Comparison of ENCODE assay signal across 20 cellular contexts in the genomic region with DNA sequence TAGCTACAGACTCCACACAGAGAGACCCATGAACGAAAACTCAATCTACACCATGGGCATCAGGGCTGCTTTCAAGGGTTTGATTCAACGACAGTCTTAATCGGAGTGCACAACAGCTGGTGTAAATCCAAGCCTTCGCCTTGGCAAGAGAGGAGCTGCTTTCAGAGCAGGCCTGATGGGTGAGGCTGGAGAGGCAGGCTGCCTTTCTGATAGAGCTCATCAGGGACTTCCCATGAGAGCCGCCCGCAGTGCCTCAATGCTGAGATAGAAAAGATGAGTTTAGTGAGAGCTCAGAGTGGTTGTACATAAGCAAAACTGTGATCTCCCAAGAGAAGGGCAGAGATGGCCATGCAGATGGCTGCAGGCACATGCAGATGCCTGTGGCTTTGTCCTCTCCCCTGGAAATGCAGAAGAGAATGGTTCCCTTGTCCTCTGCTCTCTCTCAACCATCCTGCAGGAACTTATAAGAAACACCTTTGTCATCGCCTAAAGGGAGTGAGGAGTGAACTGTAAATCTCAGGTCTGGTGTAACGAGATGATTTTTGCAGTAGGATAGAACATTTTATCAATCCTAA.
DNase-seq lines count a peak whose midpoint lies in the region; ATAC-seq and TF ChIP-seq lines count a peak whose summit lies in the region.
"Had no signal": no experiment of that assay in that cellular context is flagged by ENCODE, and none has a peak within 500 bp of the region (broad histone marks: within the 10 kb centered on the region; RNA-seq: fewer than 3 reads in every experiment).

No MANE protein-coding gene starts in this region.

- peak overlapping the region; percentile 88 for H3K27ac Mint-ChIP-seq in CD4-positive, alpha-beta T cell
- no peak overlapping the region for H3K27ac Mint-ChIP-seq in GM23338
- H3K27ac Mint-ChIP-seq: memory B cell, progenitor cell of endocrine pancreas had no signal

- H3K27me3 ChIP-seq in CD4-positive, alpha-beta T cell (ENCODE audit: control insufficient read depth, insufficient read depth, low read length), result no peaks in the 10 kb centered on the region
- no peaks in the 10 kb centered on the region for H3K27me3 ChIP-seq in GM23338 (ENCODE audit: insufficient read depth)
- H3K27me3 ChIP-seq: ascending aorta, BE2C had no signal

- in situ Hi-C loops in SK-MEL-5 (cut with HindIII; ENCODE audit: low pct_unique_long_range_greater_than_20kb, low sequenced_read_pairs), result no loop called here

- H3K4me1 ChIP-seq in GM23338 (ENCODE audit: insufficient read depth), result peaks cover 5% of the 10 kb centered on the region
- H3K4me1 ChIP-seq: ascending aorta, BE2C had no signal

- ATAC-seq in CD4-positive, alpha-beta T cell (ENCODE audit: poor library complexity), result no peak
- no peak for ATAC-seq in GM23338
- no peak for ATAC-seq in HG03039 (IDR thresholded peaks at IDR 0.05; ENCODE audit: unreplicated experiment)
- no peak for ATAC-seq in GM18858 (IDR thresholded peaks at IDR 0.05; ENCODE audit: unreplicated experiment)
- ATAC-seq: PC-3, SK-N-SH treated with all-trans-retinoic acid at 6 μM for 48 hours had no signal

- no peaks in the 10 kb centered on the region for H3K36me3 Mint-ChIP-seq in CD4-positive, alpha-beta T cell (ENCODE audit: low read depth)
- H3K36me3 Mint-ChIP-seq in GM23338 (ENCODE audit: low read depth), result 0 out of 3 replicates have a peak, but pooled peaks cover 3% of the 10 kb centered on the region
- H3K36me3 Mint-ChIP-seq: memory B cell had no signal

- intact Hi-C loops in CD4-positive, alpha-beta T cell (cut with DNase I, micrococcal nuclease), result loop anchor here (5.0 kb wide), 5 partner anchors 78 to 123 kb away; a partner anchor contains a TSS

- no peak overlapping the region for H3K4me3 ChIP-seq in GM23338
- H3K4me3 ChIP-seq: ascending aorta, skin epidermis had no signal

- H3K4me2 ChIP-seq in GM23338, result no peak overlapping the region

- peak overlapping the region; percentile 32; the same call in 1 of the 2 replicates for H2AFZ ChIP-seq in GM23338

- no peaks in the 10 kb centered on the region for H3K9me3 Mint-ChIP-seq in CD4-positive, alpha-beta T cell
- H3K9me3 Mint-ChIP-seq in GM23338, result peaks cover 3% of the 10 kb centered on the region; the same call in 2 of the 3 replicates
- H3K9me3 Mint-ChIP-seq: memory B cell had no signal

- no peaks in the 10 kb centered on the region for H4K20me1 ChIP-seq in GM23338 (replicated peaks; ENCODE audit: insufficient read depth)

- no peaks in the 10 kb centered on the region for H3F3A ChIP-seq in GM23338 (replicated peaks; ENCODE audit: low read depth)

- DNase-seq in CD4-positive, alpha-beta T cell, result no peak
- DNase-seq in GM23338 (ENCODE audit: low spot score), result no peak
- peak; percentile 90 for DNase-seq in SK-MEL-5 (ENCODE audit: low read depth, low spot score)
- DNase-seq in myocyte (ENCODE audit: low read depth), result peak; percentile 43
- no peak for DNase-seq in NCI-H2029 treated with DMSO at 0.1 percent for 48 hours (lab: John Stamatoyannopoulos, UW)
- DNase-seq: activated CD4-positive, alpha-beta T cell treated with anti-CD3 and anti-CD28 coated beads for 4 hours; activated CD8-positive, alpha-beta memory T cell treated with anti-CD3 and anti-CD28 coated beads, Interleukin-2, amount 50 U/mL, for 4 hours; activated gamma-delta T cell; BE2C; NCI-H1436; NCI-H510A treated with DMSO at 0.1 percent for 48 hours; PC-3; stimulated activated CD4-positive, alpha-beta T cell treated with anti-CD3 and anti-CD28 coated beads, Interleukin-4, amount 100 ng/mL, for 1 hour had no signal

- H3K4me1 Mint-ChIP-seq in CD4-positive, alpha-beta T cell (ENCODE audit: low read depth), result peaks cover 59% of the 10 kb centered on the region
- peaks cover 10% of the 10 kb centered on the region for H3K4me1 Mint-ChIP-seq in GM23338

- no peaks in the 10 kb centered on the region for H3K27me3 Mint-ChIP-seq in CD4-positive, alpha-beta T cell
- peaks cover 7% of the 10 kb centered on the region for H3K27me3 Mint-ChIP-seq in GM23338 (ENCODE audit: insufficient read depth, low read depth, poor library complexity)
- H3K27me3 Mint-ChIP-seq: progenitor cell of endocrine pancreas had no signal

- CTCF ChIA-PET in CD4-positive, alpha-beta T cell (lab: Charles Lee), result no interaction called here

- H3K36me3 ChIP-seq in GM23338 (ENCODE audit: insufficient read depth), result no peaks in the 10 kb centered on the region
- H3K36me3 ChIP-seq: ascending aorta, BE2C had no signal

- POLR2A ChIA-PET in CD4-positive, alpha-beta T cell (lab: Charles Lee), result interaction anchor here (0.9 kb wide), 1 partner anchor 18 kb away, joined by 4 read pairs; no protein-coding TSS in a partner anchor

- H3K9me3 ChIP-seq in CD4-positive, alpha-beta T cell (ENCODE audit: control insufficient read depth, low read length), result no peaks in the 10 kb centered on the region
- H3K9me3 ChIP-seq: ascending aorta, BE2C had no signal

- H3K79me2 ChIP-seq in GM23338 (replicated peaks; ENCODE audit: insufficient read depth), result no peaks in the 10 kb centered on the region

- H3K4me3 Mint-ChIP-seq in CD4-positive, alpha-beta T cell, result no peak overlapping the region
- H3K4me3 Mint-ChIP-seq in GM23338, result no peak overlapping the region
- H3K4me3 Mint-ChIP-seq: memory B cell had no signal

- no peaks in the 10 kb centered on the region for H3K9me2 ChIP-seq in GM23338 (ENCODE audit: insufficient read depth)

- H3K27ac ChIP-seq in CD4-positive, alpha-beta T cell (ENCODE audit: low read depth, low read length), result no peak overlapping the region
- no peak overlapping the region for H3K27ac ChIP-seq in GM23338 (ENCODE audit: low read depth)
- H3K27ac ChIP-seq: ascending aorta had no signal

- TF ChIP-seq CTCF in CD4-positive, alpha-beta T cell (IDR thresholded peaks at IDR 0.05), result no peak
- TF ChIP-seq CTCF in GM23338 (conservative IDR thresholded peaks at IDR 0.05; ENCODE audit: low read depth in 2 of 2), result no peak

TF ChIP-seq in GM23338, 12 proteins besides CTCF, POLR2A, EP300 and RAD21 (continues in another document):
- TF ChIP-seq, protein P1, sequence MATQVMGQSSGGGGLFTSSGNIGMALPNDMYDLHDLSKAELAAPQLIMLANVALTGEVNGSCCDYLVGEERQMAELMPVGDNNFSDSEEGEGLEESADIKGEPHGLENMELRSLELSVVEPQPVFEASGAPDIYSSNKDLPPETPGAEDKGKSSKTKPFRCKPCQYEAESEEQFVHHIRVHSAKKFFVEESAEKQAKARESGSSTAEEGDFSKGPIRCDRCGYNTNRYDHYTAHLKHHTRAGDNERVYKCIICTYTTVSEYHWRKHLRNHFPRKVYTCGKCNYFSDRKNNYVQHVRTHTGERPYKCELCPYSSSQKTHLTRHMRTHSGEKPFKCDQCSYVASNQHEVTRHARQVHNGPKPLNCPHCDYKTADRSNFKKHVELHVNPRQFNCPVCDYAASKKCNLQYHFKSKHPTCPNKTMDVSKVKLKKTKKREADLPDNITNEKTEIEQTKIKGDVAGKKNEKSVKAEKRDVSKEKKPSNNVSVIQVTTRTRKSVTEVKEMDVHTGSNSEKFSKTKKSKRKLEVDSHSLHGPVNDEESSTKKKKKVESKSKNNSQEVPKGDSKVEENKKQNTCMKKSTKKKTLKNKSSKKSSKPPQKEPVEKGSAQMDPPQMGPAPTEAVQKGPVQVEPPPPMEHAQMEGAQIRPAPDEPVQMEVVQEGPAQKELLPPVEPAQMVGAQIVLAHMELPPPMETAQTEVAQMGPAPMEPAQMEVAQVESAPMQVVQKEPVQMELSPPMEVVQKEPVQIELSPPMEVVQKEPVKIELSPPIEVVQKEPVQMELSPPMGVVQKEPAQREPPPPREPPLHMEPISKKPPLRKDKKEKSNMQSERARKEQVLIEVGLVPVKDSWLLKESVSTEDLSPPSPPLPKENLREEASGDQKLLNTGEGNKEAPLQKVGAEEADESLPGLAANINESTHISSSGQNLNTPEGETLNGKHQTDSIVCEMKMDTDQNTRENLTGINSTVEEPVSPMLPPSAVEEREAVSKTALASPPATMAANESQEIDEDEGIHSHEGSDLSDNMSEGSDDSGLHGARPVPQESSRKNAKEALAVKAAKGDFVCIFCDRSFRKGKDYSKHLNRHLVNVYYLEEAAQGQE (IDR thresholded peaks at IDR 0.05; ENCODE audit: unreplicated experiment), result no peak
- TF ChIP-seq ZNF114 (CRISPR knock-in tag; IDR thresholded peaks at IDR 0.05) (no peak), EZH2phosphoT487 (IDR thresholded peaks at IDR 0.05; ENCODE audit: unreplicated experiment) (no peak), CREB1 (CRISPR knock-in tag; IDR thresholded peaks at IDR 0.05; ENCODE audit: low read depth) (no peak), NANOG (IDR thresholded peaks at IDR 0.05; ENCODE audit: borderline replicate concordance) (no peak), POLR2AphosphoS5 (IDR thresholded peaks at IDR 0.05; ENCODE audit: low read depth) (no peak), JUNB (IDR thresholded peaks at IDR 0.05; ENCODE audit: unreplicated experiment) (no peak), EZH2 (IDR thresholded peaks at IDR 0.05; ENCODE audit: low read depth, unreplicated experiment) (no peak)

Comparison
In these comparisons a context has a peak if more than half of its experiments do, and no peak if none do; other contexts are left out.
1. DNase-seq: peak in SK-MEL-5 (single experiment) and myocyte (single experiment); none in CD4-positive, alpha-beta T cell (0 of 10), GM23338 (single experiment) and NCI-H2029 treated with DMSO at 0.1 percent for 48 hours (single experiment).